In genomic region chr5:135034963-135035677, GRCh38 we compare ENCODE assay signal across 9 cellular contexts. TPM values are rescaled to one million over a fixed set of nuclear protein-coding genes. Genes with fewer than 3 reads are reported as not detected.
DNase-seq lines count a peak whose midpoint lies in the region; ATAC-seq and TF ChIP-seq lines count a peak whose summit lies in the region.
"Had no signal": no experiment of that assay in that cellular context is flagged by ENCODE, and none has a peak within 500 bp of the region (broad histone marks: within the 10 kb centered on the region; RNA-seq: fewer than 3 reads in every experiment).

No MANE protein-coding gene starts in this region.

- intact Hi-C loops in Panc1 (cut with micrococcal nuclease; ENCODE audit: unreplicated experiment) = loop anchor here (5.0 kb wide), 1 partner anchor 157 kb away; no protein-coding TSS in a partner anchor
- intact Hi-C loops in esophagus muscularis mucosa (cut with DNase I) = no loop called here
- intact Hi-C loops in cardiac septum (cut with DNase I) = no loop called here

- H3K27ac ChIP-seq in Panc1 (ENCODE audit: low read length) (peak overlapping the region; percentile 83), esophagus muscularis mucosa (replicated peaks in 1 of 4) (peak overlapping the region; percentile 70 to 83 (median 72))

- H3K36me3 ChIP-seq in Panc1 (ENCODE audit: control insufficient read depth, insufficient read depth, low read length) (peaks cover 4% of the 10 kb centered on the region; the same call in 1 of the 2 replicates), esophagus muscularis mucosa (no peaks in the 10 kb centered on the region)

- BruUV-seq in Panc1 (replicated peaks; lab: Mats Ljungman, UMichigan) = no TSS peak

- H3K9me3 Mint-ChIP-seq in T-helper 1 cell treated with Interleukin-12 subunit alpha and Interleukin-12 subunit beta and Interleukin-4 antibody, amounts not matched to agents 30 μg/mL and 1 μg/mL, for 36 hours = no peaks in the 10 kb centered on the region
- no peaks in the 10 kb centered on the region for H3K9me3 Mint-ChIP-seq in stimulated activated effector memory CD8-positive, alpha-beta T cell treated with anti-CD3 and anti-CD28 coated beads, Interleukin-12 subunit alpha, Interleukin-12 subunit beta, amount 100 ng/mL, for 72 hours

- in situ Hi-C loops in Panc1 (cut with HindIII; ENCODE audit: low pct_unique_long_range_greater_than_20kb, low sequenced_read_pairs) = no loop called here

- WGBS in esophagus muscularis mucosa = 80% methylated on average over 8 of the region's 14 CpGs

- no peaks in the 10 kb centered on the region for H3K9me3 ChIP-seq in Panc1 (ENCODE audit: control insufficient read depth, insufficient read depth, low read depth, low read length)
- H3K9me3 ChIP-seq in esophagus muscularis mucosa = no peaks in the 10 kb centered on the region

- H3K27me3 Mint-ChIP-seq in T-helper 1 cell treated with Interleukin-12 subunit alpha and Interleukin-12 subunit beta and Interleukin-4 antibody, amounts not matched to agents 30 μg/mL and 1 μg/mL, for 36 hours (ENCODE audit: low read depth) = peaks cover 80% of the 10 kb centered on the region

- H3K4me3 ChIP-seq in Panc1 (ENCODE audit: low read depth in 2 of 2, low read length in 2 of 2) (peak overlapping the region; percentile 24 to 45; a peak in 3 of 4 replicates), esophagus muscularis mucosa (peak overlapping the region; percentile 59 to 71 (median 62))

- DNase-seq in T-helper 1 cell (no peak), Panc1 (ENCODE audit: low read depth, low spot score) (no peak), esophagus muscularis mucosa (ENCODE audit: extremely low spot score) (no peak), A172 (ENCODE audit: low spot score) (no peak), cardiac septum (ENCODE audit: low spot score) (no peak)
- DNase-seq in stimulated activated effector memory CD8-positive, alpha-beta T cell treated with anti-CD3 and anti-CD28 coated beads, Interleukin-12 subunit alpha, Interleukin-12 subunit beta, amount 100 ng/mL, for 72 hours (ENCODE audit: low spot score in 2 of 2) = no peak
- no peak for DNase-seq in effector CD4-positive, alpha-beta T cell
- DNase-seq: NCI-H1048 had no signal

- H3K36me3 Mint-ChIP-seq in T-helper 1 cell treated with Interleukin-12 subunit alpha and Interleukin-12 subunit beta and Interleukin-4 antibody, amounts not matched to agents 30 μg/mL and 1 μg/mL, for 36 hours (ENCODE audit: low read depth) = peaks cover 8% of the 10 kb centered on the region
- H3K36me3 Mint-ChIP-seq in stimulated activated effector memory CD8-positive, alpha-beta T cell treated with anti-CD3 and anti-CD28 coated beads, Interleukin-12 subunit alpha, Interleukin-12 subunit beta, amount 100 ng/mL, for 72 hours = no peaks in the 10 kb centered on the region

- peaks cover 26% of the 10 kb centered on the region for H3K4me1 Mint-ChIP-seq in T-helper 1 cell treated with Interleukin-12 subunit alpha and Interleukin-12 subunit beta and Interleukin-4 antibody, amounts not matched to agents 30 μg/mL and 1 μg/mL, for 36 hours (ENCODE audit: low read depth)
- H3K4me1 Mint-ChIP-seq in stimulated activated effector memory CD8-positive, alpha-beta T cell treated with anti-CD3 and anti-CD28 coated beads, Interleukin-12 subunit alpha, Interleukin-12 subunit beta, amount 100 ng/mL, for 72 hours = peaks cover 28% of the 10 kb centered on the region

- CTCF ChIA-PET in Panc1 (lab: Charles Lee) = interaction anchor here (0.5 kb wide), 1 partner anchor 198 kb away, joined by 4 read pairs; no protein-coding TSS in a partner anchor

- peak overlapping the region; percentile 47 for H3K4me3 Mint-ChIP-seq in T-helper 1 cell treated with Interleukin-12 subunit alpha and Interleukin-12 subunit beta and Interleukin-4 antibody, amounts not matched to agents 30 μg/mL and 1 μg/mL, for 36 hours
- H3K4me3 Mint-ChIP-seq in stimulated activated effector memory CD8-positive, alpha-beta T cell treated with anti-CD3 and anti-CD28 coated beads, Interleukin-12 subunit alpha, Interleukin-12 subunit beta, amount 100 ng/mL, for 72 hours = peak overlapping the region; percentile 71

- H3K4me1 ChIP-seq in Panc1 (ENCODE audit: control insufficient read depth, insufficient read depth, low read length) (peaks cover 22% of the 10 kb centered on the region), esophagus muscularis mucosa (peaks cover 45 to 65% (median 64%) of the 10 kb centered on the region in 4 donors)

- H3K27ac Mint-ChIP-seq in T-helper 1 cell treated with Interleukin-12 subunit alpha and Interleukin-12 subunit beta and Interleukin-4 antibody, amounts not matched to agents 30 μg/mL and 1 μg/mL, for 36 hours = peak overlapping the region; percentile 70
- H3K27ac Mint-ChIP-seq in stimulated activated effector memory CD8-positive, alpha-beta T cell treated with anti-CD3 and anti-CD28 coated beads, Interleukin-12 subunit alpha, Interleukin-12 subunit beta, amount 100 ng/mL, for 72 hours = no peak overlapping the region

- peak; percentile 9 for ATAC-seq in Panc1
- ATAC-seq in stimulated activated effector memory CD8-positive, alpha-beta T cell treated with anti-CD3 and anti-CD28 coated beads, Interleukin-12 subunit alpha, Interleukin-12 subunit beta, amount 100 ng/mL, for 72 hours = no peak

- TF ChIP-seq EP300 in esophagus muscularis mucosa (IDR thresholded peaks at IDR 0.05) = no peak

- H3K27me3 ChIP-seq in Panc1 (ENCODE audit: control insufficient read depth, insufficient read depth, low read length) = no peaks in the 10 kb centered on the region; the same call in 1 of the 2 replicates
- peaks cover 41 to 100% (median 76%) of the 10 kb centered on the region in 4 donors for H3K27me3 ChIP-seq in esophagus muscularis mucosa

- no peak for TF ChIP-seq POLR2A in esophagus muscularis mucosa (IDR thresholded peaks at IDR 0.05; ENCODE audit: low read depth)

- POLR2A ChIA-PET in Panc1 (lab: Charles Lee) = interaction anchor here (0.6 kb wide), 1 partner anchor 96 kb away, joined by 4 read pairs; no protein-coding TSS in a partner anchor

- TF ChIP-seq CTCF in Panc1 (IDR thresholded peaks at IDR 0.05) (no peak), esophagus muscularis mucosa (IDR thresholded peaks at IDR 0.05) (no peak)

RNA-seq across cellular contexts. Expression of gene PITX1, which starts 1.1 kb away (rescaled TPM):
- total RNA-seq in Panc1 (2021; ENCODE audit: unreplicated experiment) (41.5 TPM), esophagus muscularis mucosa (1 to 10 TPM; 3.7 to 8.7 (median 6.2) TPM), cardiac septum (0.83 TPM)
- polyA plus RNA-seq in Panc1 (2012; ENCODE audit: insufficient read length) = 72.4 TPM
- 43.7 and 49.3 TPM in 2 replicates for total RNA-seq in A172 (2014; rRNA removed; shearing (Covaris generic))
